ENCODE assay signal across 8 cellular contexts in genomic region chr4:74505355-74505978, GRCh38.
DNase-seq lines count a peak whose midpoint lies in the region; ATAC-seq, FAIRE-seq and TF ChIP-seq lines count a peak whose summit lies in the region.
"Not testable (repeated sequence)": the region's sequence is repeated elsewhere in the genome, so short reads cannot be mapped to it uniquely, and the experiment has no call there.

No MANE protein-coding gene starts in this region.

- not testable (repeated sequence) for H4K20me1 ChIP-seq in K562 (replicated peaks; ENCODE audit: control insufficient read depth, insufficient read depth, low read length)

- DNase-seq in A172 (ENCODE audit: low spot score) (peak; percentile 8), ELF-1 (ENCODE audit: low read depth, low spot score) (peak; percentile 3), NCI-H187 treated with DMSO at 0.1 percent for 48 hours (lab: John Stamatoyannopoulos, UW) (peak; percentile 59), Peyer's patch (peak in 2 of 3 donors; percentile 48 to 49), left colon (peak; percentile 52 to 55), prostate gland (ENCODE audit: low spot score) (peak; percentile 19)
- not testable (repeated sequence) for DNase-seq in K562 (ENCODE audit: extremely low read depth in 1 of 4, low spot score in 3 of 4); epithelial cell of proximal tubule (ENCODE audit: low read depth)

- ATAC-seq in K562: not testable (repeated sequence)
- peak; percentile 81 for ATAC-seq in left colon

- H3K4me1 ChIP-seq in Peyer's patch; K562 (replicated peaks in 1 of 2; ENCODE audit: control insufficient read depth in 2 of 2, insufficient read depth in 2 of 2, low read length in 2 of 2); prostate gland (replicated peaks): not testable (repeated sequence)

- POLR2A ChIA-PET in K562 (lab: Yijun Ruan, JAX): interaction anchor here (0.5 kb wide), 1 partner anchor 493 kb away, joined by 3 read pairs; no protein-coding TSS in a partner anchor

- H3K9me3 ChIP-seq in Peyer's patch; K562 (replicated peaks; ENCODE audit: control insufficient read depth, insufficient read depth, low read depth, low read length); prostate gland: not testable (repeated sequence)

- not testable (repeated sequence) for H3K36me3 ChIP-seq in Peyer's patch; K562 (ENCODE audit: control insufficient read depth, insufficient read depth, low read length); prostate gland

- not testable (repeated sequence) for TF ChIP-seq CTCF in Peyer's patch (IDR thresholded peaks at IDR 0.05); K562 (IDR thresholded peaks at IDR 0.05 in 2 of 3, conservative IDR thresholded peaks at IDR 0.05 in 1 of 3; ENCODE audit: insufficient read depth in 2 of 3, low read depth in 1 of 3, low read length in 3 of 3); epithelial cell of proximal tubule (conservative IDR thresholded peaks at IDR 0.05; ENCODE audit: low read depth, low read length); prostate gland (IDR thresholded peaks at IDR 0.05)

- not testable (repeated sequence) for H3K4me3 ChIP-seq in Peyer's patch, K562, prostate gland
- peak overlapping the region; percentile 31 for H3K4me3 ChIP-seq in epithelial cell of proximal tubule (ENCODE audit: low read depth, low read length)

- in situ Hi-C loops in K562 (cut with MboI): not testable (repeated sequence)

- H3K79me2 ChIP-seq in K562 (ENCODE audit: control insufficient read depth, insufficient read depth, low read length): not testable (repeated sequence)

- TF ChIP-seq EP300 in K562 (IDR thresholded peaks at IDR 0.05; ENCODE audit: low read length): not testable (repeated sequence)

- TF ChIP-seq RAD21 in K562 (CRISPR knock-in tag; conservative IDR thresholded peaks at IDR 0.05 in 1 of 2, IDR thresholded peaks at IDR 0.05 in 1 of 2): not testable (repeated sequence)

- H3K9ac ChIP-seq in K562 (ENCODE audit: insufficient read depth in 1 of 2, low read depth in 2 of 2, low read length in 2 of 2): not testable (repeated sequence)

- H3K27ac ChIP-seq in Peyer's patch; K562 (ENCODE audit: extremely low read depth, low read depth, low read length); prostate gland: not testable (repeated sequence)

- CTCF ChIA-PET in K562 (lab: Yijun Ruan, JAX; ENCODE audit: low intra/inter-chr PET ratio): not testable (repeated sequence)

- 0 out of 2 replicates have a peak overlapping the region, but pooled peaks have one; percentile 8 for H3K4me2 ChIP-seq in K562 (ENCODE audit: insufficient read depth, low read length)

- not testable (repeated sequence) for H3K9me1 ChIP-seq in K562 (ENCODE audit: control insufficient read depth, insufficient read depth, low read length)

- 45% methylated on average over 5 of the region's 5 CpGs for WGBS in K562 (ENCODE audit: insufficient coverage, low coverage, missing lambda C conversion rate)
- 21% methylated on average over 5 of the region's 5 CpGs for WGBS in prostate gland

- intact Hi-C loops in K562 (cut with micrococcal nuclease); left colon (cut with DNase I, micrococcal nuclease); prostate gland (cut with DNase I): not testable (repeated sequence)

- TF ChIP-seq POLR2A in Peyer's patch (IDR thresholded peaks at IDR 0.05); K562 (conservative IDR thresholded peaks at IDR 0.05); prostate gland (IDR thresholded peaks at IDR 0.05): not testable (repeated sequence)

- peak overlapping the region; percentile 49; the same call in 1 of the 2 replicates for H2AFZ ChIP-seq in K562 (ENCODE audit: low read depth, low read length)

- not testable (repeated sequence) for FAIRE-seq in K562 (lab: Jason Lieb, UNC)

- H3K27me3 ChIP-seq in Peyer's patch; K562 (ENCODE audit: control insufficient read depth in 2 of 2, insufficient read depth in 2 of 2, low read length in 2 of 2); prostate gland (replicated peaks; ENCODE audit: insufficient read depth): not testable (repeated sequence)

- BruUV-seq in K562 (replicated peaks; lab: Mats Ljungman, UMichigan): not testable (repeated sequence)

TF ChIP-seq in K562, 482 proteins besides CTCF, POLR2A, EP300 and RAD21:
- TF ChIP-seq YY1 (IDR thresholded peaks at IDR 0.05; ENCODE audit: borderline replicate concordance in 1 of 3, control insufficient read depth in 1 of 3, extremely low read depth in 1 of 3, insufficient read depth in 3 of 3, insufficient read length in 1 of 3, insufficient replicate concordance in 2 of 3, low read depth in 1 of 3, low read length in 2 of 3) (peak in 2 of 3 experiments; percentile 23 to 46), FOXK2 (conservative IDR thresholded peaks at IDR 0.05 in 1 of 2, IDR thresholded peaks at IDR 0.05 in 1 of 2; ENCODE audit: low read depth in 2 of 2) (0 out of 4 replicates have a peak, but pooled peaks of 1 of the 2 experiments have one; percentile 16), FOXA3 (CRISPR knock-in tag; conservative IDR thresholded peaks at IDR 0.05 in 1 of 2, IDR thresholded peaks at IDR 0.05 in 1 of 2) (0 out of 4 replicates have a peak, but pooled peaks of 1 of the 2 experiments have one; percentile 8), FOXJ2 (tag; IDR thresholded peaks at IDR 0.05) (0 out of 2 replicates have a peak, but pooled peaks have one; percentile 47)
